In the genomic region with DNA sequence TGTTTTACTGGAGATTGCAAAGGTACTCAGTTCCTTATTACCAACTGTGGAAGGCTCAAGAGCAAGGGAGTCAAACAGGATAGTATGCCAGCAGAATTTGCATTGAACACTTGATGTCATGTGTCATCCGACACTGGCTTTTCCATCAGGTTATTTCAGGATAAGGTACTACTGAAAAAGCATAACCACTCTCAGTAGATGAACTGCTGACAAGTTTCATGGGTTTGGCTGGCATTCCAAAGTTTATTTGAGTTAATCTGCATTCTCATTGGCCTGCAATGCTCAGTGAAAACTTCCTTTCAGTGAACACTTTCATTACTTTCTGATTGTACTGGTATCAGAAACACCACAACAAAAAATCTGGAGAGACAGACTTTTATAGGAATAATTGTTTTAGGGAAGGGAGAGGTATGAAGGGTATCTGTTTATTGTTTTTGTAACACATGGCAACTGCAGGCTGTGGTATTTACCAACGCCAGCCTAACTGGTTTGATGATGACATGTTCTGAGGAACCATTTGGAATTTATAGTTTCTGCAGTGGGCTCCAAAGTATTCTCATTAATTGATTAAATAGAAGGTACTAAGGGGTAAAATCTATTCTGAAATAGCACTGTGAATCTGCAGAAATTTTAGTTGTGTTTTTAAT, we compare ENCODE assay signal across 13 cellular contexts.
A peak's percentile ranks its signal among the peaks of the same experiment; 100 is the strongest.
DNase-seq lines count a peak whose midpoint lies in the region; ATAC-seq and TF ChIP-seq lines count a peak whose summit lies in the region.
"Had no signal": no experiment of that assay in that cellular context is flagged by ENCODE, and none has a peak within 500 bp of the region (broad histone marks: within the 10 kb centered on the region; RNA-seq: fewer than 3 reads in every experiment).

No MANE protein-coding gene starts in this region.

- peak; percentile 3 for DNase-seq in NCI-H82 (lab: John Stamatoyannopoulos, UW)
- no peak for DNase-seq in NCI-H82 treated with DMSO at 0.1 percent for 48 hours (lab: John Stamatoyannopoulos, UW; ENCODE audit: unreplicated experiment)
- DNase-seq in cardiac fibroblast (ENCODE audit: low read depth in 2 of 2): peak; percentile 32 to 37
- DNase-seq in kidney glomerular epithelial cell (lab: John Stamatoyannopoulos, UW): peak; percentile 65
- DNase-seq in type B pancreatic cell (ENCODE audit: extremely low spot score, unreplicated experiment): no peak
- no peak for DNase-seq in activated gamma-delta T cell (lab: John Stamatoyannopoulos, UW)
- DNase-seq in posterior vena cava (ENCODE audit: low spot score): no peak
- DNase-seq: activated CD4-positive, CD25-positive, alpha-beta regulatory T cell; activated CD8-positive, alpha-beta memory T cell treated with anti-CD3 and anti-CD28 coated beads, Interleukin-2, amount 50 U/mL, for 48 hours; effector CD4-positive, alpha-beta T cell; NCI-H2107 had no signal

- no peaks in the 10 kb centered on the region for H3K36me3 Mint-ChIP-seq in type B pancreatic cell

- no peak overlapping the region for H3K4me3 ChIP-seq in cardiac fibroblast (replicated peaks in 1 of 2; ENCODE audit: low read depth in 2 of 2, low read length in 2 of 2)
- H3K4me3 ChIP-seq: tibial nerve had no signal

- intact Hi-C loops in posterior vena cava (cut with DNase I): no loop called here

- H3K27me3 Mint-ChIP-seq in type B pancreatic cell: no peaks in the 10 kb centered on the region

- peak overlapping the region; percentile 94 for H3K27ac Mint-ChIP-seq in type B pancreatic cell

- peak overlapping the region; percentile 1 for H3K4me3 Mint-ChIP-seq in type B pancreatic cell

- no peak for ATAC-seq in GM18909 (IDR thresholded peaks at IDR 0.05; ENCODE audit: poor library complexity, unreplicated experiment)

- H3K9me3 Mint-ChIP-seq in type B pancreatic cell: no peaks in the 10 kb centered on the region

- no peak for TF ChIP-seq CTCF in cardiac fibroblast (IDR thresholded peaks at IDR 0.05; ENCODE audit: low read depth, low read length)
- no peak for TF ChIP-seq CTCF in type B pancreatic cell (conservative IDR thresholded peaks at IDR 0.05)

- H3K4me1 Mint-ChIP-seq in type B pancreatic cell (ENCODE audit: unreplicated experiment): peaks cover 4% of the 10 kb centered on the region

Comparison
In these comparisons a context has a peak if more than half of its experiments do, and no peak if none do; other contexts are left out.
1. DNase-seq: peak in NCI-H82 (single experiment), cardiac fibroblast (2 of 2) and kidney glomerular epithelial cell (single experiment); none in NCI-H82 treated with DMSO at 0.1 percent for 48 hours (single experiment), type B pancreatic cell (single experiment), activated gamma-delta T cell (single experiment) and posterior vena cava (single experiment).